ENCODE assay signal across 1 cellular context in the genomic region with DNA sequence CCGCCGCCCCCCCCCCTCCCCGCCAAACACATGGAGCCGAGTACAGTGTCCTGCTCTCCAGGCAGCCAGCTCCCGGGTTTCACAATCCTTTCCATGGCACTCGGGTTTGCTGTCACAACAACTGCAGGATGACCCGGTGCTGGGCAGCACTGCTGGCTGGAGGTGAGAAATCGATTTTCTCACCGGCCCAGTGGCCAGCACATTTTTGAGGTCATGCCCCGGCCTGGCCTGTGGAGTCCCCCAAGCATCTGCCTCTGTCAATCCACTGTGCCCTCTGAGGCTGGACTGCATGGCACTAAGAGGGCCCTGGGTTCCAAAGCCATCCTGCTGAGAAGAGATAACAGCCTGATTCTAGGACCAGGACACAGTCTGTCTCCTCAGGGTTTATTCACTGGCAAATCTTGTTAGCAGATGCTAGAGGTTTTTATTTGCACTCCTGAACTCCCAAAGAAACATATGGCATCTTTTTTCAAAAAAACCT.
TF ChIP-seq lines count a peak whose summit lies in the region.

No MANE protein-coding gene starts in this region.

TF ChIP-seq in HepG2, 621 proteins besides CTCF, POLR2A, EP300 and RAD21 (continued from another document):
- no peak for TF ChIP-seq ATF4 (CRISPR knock-in tag; IDR thresholded peaks at IDR 0.05)
- TF ChIP-seq, protein P1, sequence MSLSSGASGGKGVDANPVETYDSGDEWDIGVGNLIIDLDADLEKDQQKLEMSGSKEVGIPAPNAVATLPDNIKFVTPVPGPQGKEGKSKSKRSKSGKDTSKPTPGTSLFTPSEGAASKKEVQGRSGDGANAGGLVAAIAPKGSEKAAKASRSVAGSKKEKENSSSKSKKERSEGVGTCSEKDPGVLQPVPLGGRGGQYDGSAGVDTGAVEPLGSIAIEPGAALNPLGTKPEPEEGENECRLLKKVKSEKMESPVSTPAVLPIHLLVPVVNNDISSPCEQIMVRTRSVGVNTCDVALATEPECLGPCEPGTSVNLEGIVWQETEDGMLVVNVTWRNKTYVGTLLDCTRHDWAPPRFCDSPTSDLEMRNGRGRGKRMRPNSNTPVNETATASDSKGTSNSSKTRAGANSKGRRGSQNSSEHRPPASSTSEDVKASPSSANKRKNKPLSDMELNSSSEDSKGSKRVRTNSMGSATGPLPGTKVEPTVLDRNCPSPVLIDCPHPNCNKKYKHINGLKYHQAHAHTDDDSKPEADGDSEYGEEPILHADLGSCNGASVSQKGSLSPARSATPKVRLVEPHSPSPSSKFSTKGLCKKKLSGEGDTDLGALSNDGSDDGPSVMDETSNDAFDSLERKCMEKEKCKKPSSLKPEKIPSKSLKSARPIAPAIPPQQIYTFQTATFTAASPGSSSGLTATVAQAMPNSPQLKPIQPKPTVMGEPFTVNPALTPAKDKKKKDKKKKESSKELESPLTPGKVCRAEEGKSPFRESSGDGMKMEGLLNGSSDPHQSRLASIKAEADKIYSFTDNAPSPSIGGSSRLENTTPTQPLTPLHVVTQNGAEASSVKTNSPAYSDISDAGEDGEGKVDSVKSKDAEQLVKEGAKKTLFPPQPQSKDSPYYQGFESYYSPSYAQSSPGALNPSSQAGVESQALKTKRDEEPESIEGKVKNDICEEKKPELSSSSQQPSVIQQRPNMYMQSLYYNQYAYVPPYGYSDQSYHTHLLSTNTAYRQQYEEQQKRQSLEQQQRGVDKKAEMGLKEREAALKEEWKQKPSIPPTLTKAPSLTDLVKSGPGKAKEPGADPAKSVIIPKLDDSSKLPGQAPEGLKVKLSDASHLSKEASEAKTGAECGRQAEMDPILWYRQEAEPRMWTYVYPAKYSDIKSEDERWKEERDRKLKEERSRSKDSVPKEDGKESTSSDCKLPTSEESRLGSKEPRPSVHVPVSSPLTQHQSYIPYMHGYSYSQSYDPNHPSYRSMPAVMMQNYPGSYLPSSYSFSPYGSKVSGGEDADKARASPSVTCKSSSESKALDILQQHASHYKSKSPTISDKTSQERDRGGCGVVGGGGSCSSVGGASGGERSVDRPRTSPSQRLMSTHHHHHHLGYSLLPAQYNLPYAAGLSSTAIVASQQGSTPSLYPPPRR (CRISPR knock-in tag; IDR thresholded peaks at IDR 0.05; ENCODE audit: borderline replicate concordance) = no peak; the same call in 1 of the 2 replicates
- no peak for TF ChIP-seq CCAR2 (optimal IDR thresholded peaks at IDR 0.05; ENCODE audit: low read depth, low read length)
- TF ChIP-seq ZNF24 (IDR thresholded peaks at IDR 0.05) = no peak
- no peak for TF ChIP-seq NR3C1 (CRISPR knock-in tag; IDR thresholded peaks at IDR 0.05)
- no peak for TF ChIP-seq BRCA1 (CRISPR knock-in tag; IDR thresholded peaks at IDR 0.05)
- TF ChIP-seq, protein P2, sequence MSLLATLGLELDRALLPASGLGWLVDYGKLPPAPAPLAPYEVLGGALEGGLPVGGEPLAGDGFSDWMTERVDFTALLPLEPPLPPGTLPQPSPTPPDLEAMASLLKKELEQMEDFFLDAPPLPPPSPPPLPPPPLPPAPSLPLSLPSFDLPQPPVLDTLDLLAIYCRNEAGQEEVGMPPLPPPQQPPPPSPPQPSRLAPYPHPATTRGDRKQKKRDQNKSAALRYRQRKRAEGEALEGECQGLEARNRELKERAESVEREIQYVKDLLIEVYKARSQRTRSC (CRISPR knock-in tag; IDR thresholded peaks at IDR 0.05; ENCODE audit: low read depth) = no peak
- TF ChIP-seq PHF5A (CRISPR knock-in tag; IDR thresholded peaks at IDR 0.05; ENCODE audit: low read depth, unreplicated experiment) = peak; percentile 75
- no peak for TF ChIP-seq JUND (CRISPR knock-in tag; IDR thresholded peaks at IDR 0.05)
- TF ChIP-seq DDIT3 (CRISPR knock-in tag; IDR thresholded peaks at IDR 0.05) = no peak
- no peak for TF ChIP-seq ZNF230 (CRISPR knock-in tag; IDR thresholded peaks at IDR 0.05)
- TF ChIP-seq ZSCAN30 (CRISPR knock-in tag; IDR thresholded peaks at IDR 0.05) = no peak
- no peak for TF ChIP-seq BATF2 (CRISPR knock-in tag; IDR thresholded peaks at IDR 0.05)
- TF ChIP-seq NFKBIZ (CRISPR knock-in tag; IDR thresholded peaks at IDR 0.05) = no peak
- TF ChIP-seq SMAD9 (CRISPR knock-in tag; IDR thresholded peaks at IDR 0.05) = no peak
- peak; percentile 88; the same call in 1 of the 2 replicates for TF ChIP-seq ZNF331 (CRISPR knock-in tag; IDR thresholded peaks at IDR 0.05)
- TF ChIP-seq EHMT2 (IDR thresholded peaks at IDR 0.05; ENCODE audit: borderline replicate concordance, low read depth, low read length) = no peak
- TF ChIP-seq ZNF343 (CRISPR knock-in tag; IDR thresholded peaks at IDR 0.05) = no peak
- no peak for TF ChIP-seq EEA1 (CRISPR knock-in tag; IDR thresholded peaks at IDR 0.05; ENCODE audit: borderline replicate concordance)
- TF ChIP-seq MEF2D (CRISPR knock-in tag; IDR thresholded peaks at IDR 0.05) = no peak
- peak; percentile 97 for TF ChIP-seq HIC2 (CRISPR knock-in tag; IDR thresholded peaks at IDR 0.05; ENCODE audit: low read depth)
- TF ChIP-seq XBP1 (CRISPR knock-in tag; IDR thresholded peaks at IDR 0.05) = no peak
- TF ChIP-seq KLF15 (CRISPR knock-in tag; IDR thresholded peaks at IDR 0.05; ENCODE audit: borderline replicate concordance) = no peak
- TF ChIP-seq ZBTB44 (CRISPR knock-in tag; IDR thresholded peaks at IDR 0.05) = no peak
